8 cellular contexts compared by ENCODE assay signal in the genomic region with DNA sequence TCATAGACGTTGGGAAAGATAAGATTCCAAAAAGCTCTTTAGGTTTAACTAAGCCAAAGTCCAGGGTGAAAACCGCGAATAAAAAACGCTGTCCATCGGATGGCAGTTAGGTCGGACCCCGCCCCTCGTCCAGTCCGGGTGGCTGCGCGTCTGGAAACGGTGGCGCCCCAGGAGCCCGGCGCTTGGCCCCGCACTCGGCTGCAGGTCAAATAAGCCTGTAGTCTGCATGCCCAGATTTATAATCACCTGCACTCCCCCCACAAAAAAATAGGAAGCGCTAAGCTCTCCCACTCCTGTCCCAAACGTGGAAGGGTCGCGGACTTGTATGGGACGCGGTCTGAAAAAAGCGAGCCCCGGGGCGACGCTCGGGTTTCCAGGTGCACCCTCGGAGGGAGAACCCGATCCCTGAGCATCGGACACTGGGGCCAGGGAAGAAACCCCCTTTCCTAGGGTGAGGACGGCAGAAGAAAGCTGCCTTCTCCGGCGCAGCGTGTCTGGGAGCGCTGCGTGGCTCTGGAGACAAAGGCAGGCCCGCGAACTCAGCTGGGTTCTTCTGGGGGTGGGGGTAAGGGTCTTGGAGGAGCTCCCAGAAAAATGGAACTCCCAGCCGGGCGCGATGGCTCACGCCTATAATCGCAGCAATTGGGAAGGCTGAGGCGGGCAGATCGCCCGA. TPM values are rescaled to one million over a fixed set of nuclear protein-coding genes. Genes with fewer than 3 reads are reported as not detected.
DNase-seq lines count a peak whose midpoint lies in the region; ATAC-seq and TF ChIP-seq lines count a peak whose summit lies in the region.

No MANE protein-coding gene starts in this region.

- ATAC-seq in HG02981 (IDR thresholded peaks at IDR 0.05; ENCODE audit: unreplicated experiment) (peak; percentile 4), GM19328 (IDR thresholded peaks at IDR 0.05; ENCODE audit: unreplicated experiment) (no peak)

- CTCF ChIA-PET in activated naive CD4-positive, alpha-beta T cell treated with anti-CD3 and anti-CD28 coated beads, Interleukin-2, amount 10 ng/mL, durations not matched to agents 7 days and 5 days (lab: Charles Lee) = interaction anchor here (0.7 to 1.1 kb wide), 2 partner anchors 15 to 43 kb away, joined by 3 to 4 read pairs; no protein-coding TSS in a partner anchor

- no peak for TF ChIP-seq CTCF in glutamatergic neuron (IDR thresholded peaks at IDR 0.05; ENCODE audit: partially characterized antibody, unreplicated experiment)

- peak; percentile 22 for DNase-seq in activated CD4-positive, alpha-beta T cell treated with anti-CD3 and anti-CD28 coated beads for 1 hour
- DNase-seq in activated CD4-positive, alpha-beta T cell treated with anti-CD3 and anti-CD28 coated beads, Interleukin-2, amount 50 U/mL, for 4 hours = no peak
- DNase-seq in NCI-H526 (lab: John Stamatoyannopoulos, UW) (peak; percentile 50 to 63), glutamatergic neuron (peak; percentile 80), non-pigmented ciliary epithelial cell (ENCODE audit: low read depth) (peak; percentile 62)
- peak; percentile 47 for DNase-seq in activated naive CD4-positive, alpha-beta T cell treated with anti-CD3 and anti-CD28 coated beads, Interleukin-2, amount 10 ng/mL, durations not matched to agents 7 days and 5 days

- peaks cover 5% of the 10 kb centered on the region for H3K27me3 Mint-ChIP-seq in activated naive CD4-positive, alpha-beta T cell treated with anti-CD3 and anti-CD28 coated beads, Interleukin-2, amount 10 ng/mL, durations not matched to agents 7 days and 5 days
- H3K27me3 Mint-ChIP-seq in glutamatergic neuron (ENCODE audit: unreplicated experiment) = peaks cover 9% of the 10 kb centered on the region

- peak overlapping the region; percentile 98 for H3K27ac Mint-ChIP-seq in activated naive CD4-positive, alpha-beta T cell treated with anti-CD3 and anti-CD28 coated beads, Interleukin-2, amount 10 ng/mL, durations not matched to agents 7 days and 5 days
- peak overlapping the region; percentile 95 for H3K27ac Mint-ChIP-seq in glutamatergic neuron (ENCODE audit: unreplicated experiment)

- peaks cover 13% of the 10 kb centered on the region for H3K36me3 Mint-ChIP-seq in activated naive CD4-positive, alpha-beta T cell treated with anti-CD3 and anti-CD28 coated beads, Interleukin-2, amount 10 ng/mL, durations not matched to agents 7 days and 5 days
- H3K36me3 Mint-ChIP-seq in glutamatergic neuron (ENCODE audit: unreplicated experiment) = no peaks in the 10 kb centered on the region

- H3K4me3 Mint-ChIP-seq in activated naive CD4-positive, alpha-beta T cell treated with anti-CD3 and anti-CD28 coated beads, Interleukin-2, amount 10 ng/mL, durations not matched to agents 7 days and 5 days = peak overlapping the region; percentile 94
- H3K4me3 Mint-ChIP-seq in glutamatergic neuron (ENCODE audit: unreplicated experiment) = peak overlapping the region; percentile 99

- peaks cover 36% of the 10 kb centered on the region for H3K4me1 Mint-ChIP-seq in activated naive CD4-positive, alpha-beta T cell treated with anti-CD3 and anti-CD28 coated beads, Interleukin-2, amount 10 ng/mL, durations not matched to agents 7 days and 5 days
- H3K4me1 Mint-ChIP-seq in glutamatergic neuron (ENCODE audit: low read depth, unreplicated experiment) = peaks cover 18% of the 10 kb centered on the region

- H3K9me3 Mint-ChIP-seq in activated naive CD4-positive, alpha-beta T cell treated with anti-CD3 and anti-CD28 coated beads, Interleukin-2, amount 10 ng/mL, durations not matched to agents 7 days and 5 days = no peaks in the 10 kb centered on the region
- peaks cover 9% of the 10 kb centered on the region for H3K9me3 Mint-ChIP-seq in glutamatergic neuron (ENCODE audit: unreplicated experiment)

RNA-seq across cellular contexts. Expression of gene ZBTB5, which starts 0.9 kb away (rescaled TPM):
- 14.3 TPM for total RNA-seq in glutamatergic neuron (ENCODE audit: unreplicated experiment)

RNA-seq across cellular contexts. Expression of gene POLR1E, which starts 19.6 kb away (rescaled TPM):
- total RNA-seq in glutamatergic neuron (ENCODE audit: unreplicated experiment) = 58.2 TPM

RNA-seq across cellular contexts. Expression of gene GRHPR, which starts 43.7 kb away (rescaled TPM):
- 78.1 TPM for total RNA-seq in glutamatergic neuron (ENCODE audit: unreplicated experiment)

Comparison
In these comparisons a context has a peak if more than half of its experiments do, and no peak if none do; other contexts are left out.
1. DNase-seq: peak in activated CD4-positive, alpha-beta T cell treated with anti-CD3 and anti-CD28 coated beads for 1 hour (single experiment), NCI-H526 (2 of 2), activated naive CD4-positive, alpha-beta T cell treated with anti-CD3 and anti-CD28 coated beads, Interleukin-2, amount 10 ng/mL, durations not matched to agents 7 days and 5 days (single experiment), glutamatergic neuron (single experiment) and non-pigmented ciliary epithelial cell (single experiment); none in activated CD4-positive, alpha-beta T cell treated with anti-CD3 and anti-CD28 coated beads, Interleukin-2, amount 50 U/mL, for 4 hours (0 of 2).